In genomic region chr2:50613161-50613560, GRCh38 we compare ENCODE assay signal across 21 cellular contexts.
DNase-seq lines count a peak whose midpoint lies in the region; ATAC-seq and TF ChIP-seq lines count a peak whose summit lies in the region.
"Had no signal": no experiment of that assay in that cellular context is flagged by ENCODE, and none has a peak within 500 bp of the region (broad histone marks: within the 10 kb centered on the region; RNA-seq: fewer than 3 reads in every experiment).

No MANE protein-coding gene starts in this region.

- no peaks in the 10 kb centered on the region for H3K79me1 ChIP-seq in IMR-90 (ENCODE audit: low read depth in 1 of 2, low read length in 2 of 2)

- H3K23ac ChIP-seq in IMR-90 (ENCODE audit: low read depth, low read length): no peak overlapping the region

- H3K56ac ChIP-seq in IMR-90 (ENCODE audit: extremely low read depth, insufficient read depth, low read length): no peak overlapping the region

- no peak for TF ChIP-seq POLR2A in IMR-90 (IDR thresholded peaks at IDR 0.05; ENCODE audit: low read depth, low read length)

- dilution Hi-C loops in IMR-90 (cut with HindIII; ENCODE audit: low sequenced_read_pairs, unreplicated experiment): no loop called here

- no peak overlapping the region for H4K8ac ChIP-seq in IMR-90 (ENCODE audit: low read depth in 2 of 2, low read length in 2 of 2)

- POLR2A ChIA-PET in IMR-90 (lab: Charles Lee; ENCODE audit: unreplicated experiment): no interaction called here

- TF ChIP-seq CTCF in IMR-90 (conservative IDR thresholded peaks at IDR 0.05; ENCODE audit: low read depth, low read length) (no peak), astrocyte of the spinal cord (IDR thresholded peaks at IDR 0.05; ENCODE audit: low read depth, low read length) (no peak), fibroblast of pulmonary artery (IDR thresholded peaks at IDR 0.05; ENCODE audit: low read length, missing control alignments) (no peak), nephron (IDR thresholded peaks at IDR 0.05; ENCODE audit: unreplicated experiment in 3 of 3) (no peak), type B pancreatic cell (conservative IDR thresholded peaks at IDR 0.05) (no peak)

- no peak overlapping the region for H4K5ac ChIP-seq in IMR-90 (ENCODE audit: low read depth, low read length)

- no peaks in the 10 kb centered on the region for H3K36me3 Mint-ChIP-seq in nephron (ENCODE audit: low read depth)
- H3K36me3 Mint-ChIP-seq in type B pancreatic cell: no peaks in the 10 kb centered on the region
- no peaks in the 10 kb centered on the region for H3K36me3 Mint-ChIP-seq in activated CD8-positive, alpha-beta memory T cell treated with anti-CD3 and anti-CD28 coated beads, Interleukin-2, amount 10 ng/mL, durations not matched to agents 7 days and 5 days

- peak overlapping the region; percentile 19 for H2BK5ac ChIP-seq in IMR-90 (ENCODE audit: low read depth, low read length, poor library complexity, severe bottlenecking)

- intact Hi-C loops in IMR-90 (cut with micrococcal nuclease): loop anchor here (5.0 kb wide), 1 partner anchor 41 kb away; no protein-coding TSS in a partner anchor

- BruUV-seq in IMR-90 (replicated peaks; lab: Mats Ljungman, UMichigan): no TSS peak

- H3K27me3 ChIP-seq in IMR-90 (ENCODE audit: control insufficient read depth, insufficient read depth, low read length): no peaks in the 10 kb centered on the region

- no peaks in the 10 kb centered on the region for H3K9me3 ChIP-seq in IMR-90 (ENCODE audit: control insufficient read depth, insufficient read depth, low read length)
- H3K9me3 ChIP-seq: HAP-1 had no signal

- CTCF ChIA-PET in IMR-90 (lab: Yijun Ruan, JAX): interaction anchor here (0.6 kb wide), 1 partner anchor 12 kb away, joined by 3 read pairs; no protein-coding TSS in a partner anchor
- CTCF ChIA-PET in activated CD8-positive, alpha-beta memory T cell treated with anti-CD3 and anti-CD28 coated beads, Interleukin-2, amount 10 ng/mL, durations not matched to agents 7 days and 5 days (lab: Charles Lee): no interaction called here

- H3K4me3 ChIP-seq in IMR-90 (ENCODE audit: insufficient read depth, low read depth, low read length) (no peak overlapping the region), astrocyte of the spinal cord (ENCODE audit: low read depth, low read length) (no peak overlapping the region), fibroblast of pulmonary artery (replicated peaks; ENCODE audit: low read depth, low read length) (no peak overlapping the region)
- H3K4me3 ChIP-seq: HAP-1, K562, PC-9 had no signal

- peak; percentile 80 for DNase-seq in IMR-90
- DNase-seq in astrocyte of the spinal cord (ENCODE audit: low read depth, low spot score): peak; percentile 60
- peak; percentile 10 for DNase-seq in fibroblast of pulmonary artery (ENCODE audit: low read depth)
- no peak for DNase-seq in amygdala (lab: John Stamatoyannopoulos, UW)
- DNase-seq in type B pancreatic cell (ENCODE audit: extremely low spot score, unreplicated experiment): no peak
- DNase-seq in activated CD8-positive, alpha-beta memory T cell treated with anti-CD3 and anti-CD28 coated beads, Interleukin-2, amount 10 ng/mL, durations not matched to agents 7 days and 5 days: no peak
- DNase-seq: ACHN; CD4-positive, alpha-beta T cell; DMS79 treated with DMSO at 0.1 percent for 48 hours; GDM1; NCI-H1092; NCI-H1694; NCI-H2107; NCI-H226; NCI-H526 treated with DMSO at 0.1 percent for 48 hours; PC-9 had no signal

- no peak overlapping the region for H3K27ac ChIP-seq in IMR-90 (ENCODE audit: insufficient read depth, low read length)
- H3K27ac ChIP-seq: PC-9 had no signal

- no peaks in the 10 kb centered on the region for H3K27me3 Mint-ChIP-seq in nephron (ENCODE audit: low read depth)
- no peaks in the 10 kb centered on the region for H3K27me3 Mint-ChIP-seq in type B pancreatic cell
- no peaks in the 10 kb centered on the region for H3K27me3 Mint-ChIP-seq in activated CD8-positive, alpha-beta memory T cell treated with anti-CD3 and anti-CD28 coated beads, Interleukin-2, amount 10 ng/mL, durations not matched to agents 7 days and 5 days
- H3K27me3 Mint-ChIP-seq: B cell; CD4-positive, alpha-beta T cell had no signal

- no peak overlapping the region; the same call in 1 of the 2 replicates for H4K91ac ChIP-seq in IMR-90 (ENCODE audit: insufficient read depth, low read depth, low read length)

- H2BK15ac ChIP-seq in IMR-90 (ENCODE audit: low read depth, low read length): no peak overlapping the region

- H3K14ac ChIP-seq in IMR-90 (replicated peaks; ENCODE audit: low read depth, low read length): no peak overlapping the region

- H3K9me3 Mint-ChIP-seq in nephron (no peaks in the 10 kb centered on the region), type B pancreatic cell (no peaks in the 10 kb centered on the region)
- H3K9me3 Mint-ChIP-seq in activated CD8-positive, alpha-beta memory T cell treated with anti-CD3 and anti-CD28 coated beads, Interleukin-2, amount 10 ng/mL, durations not matched to agents 7 days and 5 days (ENCODE audit: low read depth): no peaks in the 10 kb centered on the region

- peaks cover 3% of the 10 kb centered on the region; the same call in 1 of the 2 replicates for H3K4me1 ChIP-seq in IMR-90 (ENCODE audit: control insufficient read depth, insufficient read depth, low read length)

- H4K20me1 ChIP-seq in IMR-90 (ENCODE audit: insufficient read depth, low read length): no peaks in the 10 kb centered on the region

- no CpG with 5 or more reads among the region's 1 CpG for WGBS in IMR-90 (ENCODE audit: extremely low coverage in 2 of 2, insufficient read length in 1 of 2), 2 experiments

- H3K27ac Mint-ChIP-seq in nephron (peak overlapping the region in 2 of 3 experiments; percentile 48 to 53), type B pancreatic cell (no peak overlapping the region)
- H3K27ac Mint-ChIP-seq in activated CD8-positive, alpha-beta memory T cell treated with anti-CD3 and anti-CD28 coated beads, Interleukin-2, amount 10 ng/mL, durations not matched to agents 7 days and 5 days: no peak overlapping the region
- H3K27ac Mint-ChIP-seq: B cell; CD4-positive, alpha-beta T cell had no signal

- H3K4me3 Mint-ChIP-seq in nephron (no peak overlapping the region), type B pancreatic cell (no peak overlapping the region)
- no peak overlapping the region for H3K4me3 Mint-ChIP-seq in activated CD8-positive, alpha-beta memory T cell treated with anti-CD3 and anti-CD28 coated beads, Interleukin-2, amount 10 ng/mL, durations not matched to agents 7 days and 5 days
- H3K4me3 Mint-ChIP-seq: B cell; CD4-positive, alpha-beta T cell had no signal

- H2AFZ ChIP-seq in IMR-90 (replicated peaks; ENCODE audit: low read length, poor library complexity): no peak overlapping the region
- H2AFZ ChIP-seq: PC-9 had no signal

- ATAC-seq in IMR-90 (ENCODE audit: low read depth): peak; percentile 96
- no peak for ATAC-seq in activated CD8-positive, alpha-beta memory T cell treated with anti-CD3 and anti-CD28 coated beads, Interleukin-2, amount 10 ng/mL, durations not matched to agents 7 days and 5 days
- ATAC-seq: K562, Right ventricle myocardium inferior had no signal

- H2AK9ac ChIP-seq in IMR-90 (replicated peaks; ENCODE audit: low read depth, low read length, poor library complexity): no peak overlapping the region

- no peak overlapping the region for H3K9ac ChIP-seq in IMR-90 (ENCODE audit: low read depth, low read length)

- H2BK20ac ChIP-seq in IMR-90 (ENCODE audit: low read depth, low read length): no peak overlapping the region

- H3K4me2 ChIP-seq in IMR-90 (ENCODE audit: low read depth, low read length): no peak overlapping the region
- H3K4me2 ChIP-seq: PC-9 had no signal

- H3K36me3 ChIP-seq in IMR-90 (ENCODE audit: control insufficient read depth, insufficient read depth, low read length): no peaks in the 10 kb centered on the region
- H3K36me3 ChIP-seq: HAP-1 had no signal

- no peaks in the 10 kb centered on the region for H3K9me1 ChIP-seq in IMR-90 (ENCODE audit: insufficient read depth, low read length)

- in situ Hi-C loops in IMR-90 (cut with MboI; ENCODE audit: low sequenced_read_pairs): no loop called here
- in situ Hi-C loops in astrocyte of the spinal cord (cut with HindIII; ENCODE audit: low sequenced_read_pairs): no loop called here

- H3K18ac ChIP-seq in IMR-90 (ENCODE audit: low read depth, low read length): no peak overlapping the region

- H2BK120ac ChIP-seq in IMR-90 (ENCODE audit: low read depth, low read length): no peak overlapping the region

- TF ChIP-seq RAD21 in IMR-90 (IDR thresholded peaks at IDR 0.05; ENCODE audit: low read length): no peak

- no peak overlapping the region; the same call in 1 of the 2 replicates for H2AK5ac ChIP-seq in IMR-90 (ENCODE audit: low read depth, low read length)

- H3K4me1 Mint-ChIP-seq in nephron (peaks cover 37% of the 10 kb centered on the region), type B pancreatic cell (ENCODE audit: unreplicated experiment) (peaks cover 6% of the 10 kb centered on the region)
- H3K4me1 Mint-ChIP-seq in activated CD8-positive, alpha-beta memory T cell treated with anti-CD3 and anti-CD28 coated beads, Interleukin-2, amount 10 ng/mL, durations not matched to agents 7 days and 5 days: no peaks in the 10 kb centered on the region
- H3K4me1 Mint-ChIP-seq: B cell had no signal

- H3K4ac ChIP-seq in IMR-90 (ENCODE audit: low read depth, low read length): no peak overlapping the region

TF ChIP-seq in IMR-90, 13 proteins besides CTCF, POLR2A, EP300 and RAD21:
- TF ChIP-seq MAFK (IDR thresholded peaks at IDR 0.05; ENCODE audit: low read depth, low read length) (peak; percentile 91), MAZ (IDR thresholded peaks at IDR 0.05; ENCODE audit: borderline replicate concordance, low read depth, low read length) (no peak)

Comparison
In these comparisons a context has a peak if more than half of its experiments do, and no peak if none do; other contexts are left out.
1. DNase-seq: peak in IMR-90 (single experiment), astrocyte of the spinal cord (single experiment) and fibroblast of pulmonary artery (single experiment); none in amygdala (0 of 56), type B pancreatic cell (single experiment) and activated CD8-positive, alpha-beta memory T cell treated with anti-CD3 and anti-CD28 coated beads, Interleukin-2, amount 10 ng/mL, durations not matched to agents 7 days and 5 days (single experiment).
2. H3K27ac Mint-ChIP-seq: peak in nephron (2 of 3); none in type B pancreatic cell (single experiment) and activated CD8-positive, alpha-beta memory T cell treated with anti-CD3 and anti-CD28 coated beads, Interleukin-2, amount 10 ng/mL, durations not matched to agents 7 days and 5 days (single experiment).